In the genomic region with DNA sequence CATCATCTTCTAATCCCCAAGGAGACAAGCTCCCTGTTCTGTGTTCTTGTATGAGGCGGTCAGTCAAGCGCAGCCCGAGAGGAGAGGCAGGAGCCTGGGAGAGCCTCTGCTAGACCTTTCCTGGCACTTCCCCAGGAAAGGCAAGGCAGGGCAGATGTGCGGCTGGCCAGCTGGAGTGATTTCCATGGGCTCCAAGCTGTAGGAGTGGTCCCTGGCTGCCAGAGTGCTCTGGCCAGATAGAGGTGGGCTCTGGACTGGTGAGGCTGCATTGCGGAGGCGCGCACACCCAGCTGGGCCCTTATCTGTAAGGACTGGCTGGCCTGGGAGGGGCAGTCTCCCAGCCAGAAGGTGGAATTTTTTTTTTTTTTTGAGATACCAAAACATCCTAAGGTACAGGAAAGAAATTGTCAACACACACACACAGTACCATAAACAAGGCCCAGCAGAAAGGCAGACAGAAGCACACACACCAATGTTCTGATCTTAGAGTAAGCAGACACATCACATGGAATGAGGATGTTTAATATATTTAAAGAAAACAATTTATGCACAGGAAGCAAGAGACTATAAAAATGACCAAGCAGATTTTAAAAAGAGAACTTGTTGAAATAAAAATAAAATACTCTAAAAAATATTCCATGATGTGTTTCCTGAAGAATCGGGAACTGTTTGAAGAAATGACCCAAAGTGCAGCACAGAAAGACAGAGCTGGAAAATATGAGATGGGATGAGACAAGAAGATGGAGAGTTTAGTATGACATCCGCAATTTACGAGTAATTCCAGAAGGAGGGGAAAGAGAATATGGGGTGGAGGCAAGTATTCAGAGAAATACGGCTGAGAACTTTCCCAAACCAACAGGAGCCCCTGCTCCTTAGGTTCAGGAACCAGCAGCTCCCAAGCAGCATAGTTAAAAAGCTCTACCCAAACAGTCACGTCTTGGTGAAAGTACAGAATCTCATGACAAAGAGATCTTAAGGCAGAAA, we compare ENCODE assay signal across 1 cellular context.
TF ChIP-seq lines count a peak whose summit lies in the region.

No MANE protein-coding gene starts in this region.

TF ChIP-seq in K562, 482 proteins besides CTCF, POLR2A, EP300 and RAD21 (continued from another document):
- TF ChIP-seq, protein P1, sequence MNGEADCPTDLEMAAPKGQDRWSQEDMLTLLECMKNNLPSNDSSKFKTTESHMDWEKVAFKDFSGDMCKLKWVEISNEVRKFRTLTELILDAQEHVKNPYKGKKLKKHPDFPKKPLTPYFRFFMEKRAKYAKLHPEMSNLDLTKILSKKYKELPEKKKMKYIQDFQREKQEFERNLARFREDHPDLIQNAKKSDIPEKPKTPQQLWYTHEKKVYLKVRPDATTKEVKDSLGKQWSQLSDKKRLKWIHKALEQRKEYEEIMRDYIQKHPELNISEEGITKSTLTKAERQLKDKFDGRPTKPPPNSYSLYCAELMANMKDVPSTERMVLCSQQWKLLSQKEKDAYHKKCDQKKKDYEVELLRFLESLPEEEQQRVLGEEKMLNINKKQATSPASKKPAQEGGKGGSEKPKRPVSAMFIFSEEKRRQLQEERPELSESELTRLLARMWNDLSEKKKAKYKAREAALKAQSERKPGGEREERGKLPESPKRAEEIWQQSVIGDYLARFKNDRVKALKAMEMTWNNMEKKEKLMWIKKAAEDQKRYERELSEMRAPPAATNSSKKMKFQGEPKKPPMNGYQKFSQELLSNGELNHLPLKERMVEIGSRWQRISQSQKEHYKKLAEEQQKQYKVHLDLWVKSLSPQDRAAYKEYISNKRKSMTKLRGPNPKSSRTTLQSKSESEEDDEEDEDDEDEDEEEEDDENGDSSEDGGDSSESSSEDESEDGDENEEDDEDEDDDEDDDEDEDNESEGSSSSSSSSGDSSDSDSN (IDR thresholded peaks at IDR 0.05; ENCODE audit: borderline replicate concordance in 1 of 2, low read depth in 2 of 2, low read length in 2 of 2): no peak
- TF ChIP-seq GATAD2A (IDR thresholded peaks at IDR 0.05) (no peak), FOXJ3 (CRISPR knock-in tag; IDR thresholded peaks at IDR 0.05) (no peak), ZNF696 (CRISPR knock-in tag; conservative IDR thresholded peaks at IDR 0.05) (no peak), ETV5 (CRISPR knock-in tag; IDR thresholded peaks at IDR 0.05; ENCODE audit: low read depth) (no peak)
